In the genomic region with DNA sequence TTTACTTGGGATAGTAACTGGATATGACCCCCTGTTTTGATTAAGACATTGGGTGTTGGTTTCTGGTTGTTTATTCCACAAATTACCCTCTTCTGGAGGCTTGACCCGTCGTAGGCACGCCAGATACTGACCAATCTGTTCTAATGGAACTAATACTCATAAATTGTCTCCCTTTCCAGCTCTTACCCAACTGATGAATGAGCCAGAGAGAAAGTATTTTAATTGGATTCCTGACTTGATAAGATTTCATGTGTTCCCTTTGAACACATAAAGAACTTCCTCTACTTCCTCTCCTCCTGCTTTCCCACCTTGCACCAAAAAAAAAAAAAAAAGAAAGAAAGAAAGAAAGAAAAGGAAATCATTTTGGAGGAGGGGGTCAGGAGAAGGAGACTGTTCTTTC, we compare ENCODE assay signal across 27 cellular contexts.
DNase-seq lines count a peak whose midpoint lies in the region; ATAC-seq and TF ChIP-seq lines count a peak whose summit lies in the region.
"Had no signal": no experiment of that assay in that cellular context is flagged by ENCODE, and none has a peak within 500 bp of the region (broad histone marks: within the 10 kb centered on the region; RNA-seq: fewer than 3 reads in every experiment).

No MANE protein-coding gene starts in this region.

- DNase-seq in AG10803 (ENCODE audit: low read depth) (peak; percentile 64), HFFc6 (peak; percentile 79), astrocyte of the spinal cord (ENCODE audit: low read depth, low spot score) (peak; percentile 15), omental fat pad (ENCODE audit: low spot score) (no peak), OCI-LY7 (ENCODE audit: low spot score) (no peak), dedifferentiated amniotic fluid mesenchymal stem cell (ENCODE audit: extremely low spot score) (no peak), cerebellar cortex (ENCODE audit: low spot score) (no peak)
- DNase-seq in stimulated activated CD4-positive, alpha-beta T cell treated with anti-CD3 and anti-CD28 coated beads, Interleukin-12 subunit alpha, Interleukin-12 subunit beta, amount 100 ng/mL, for 4 hours, result no peak
- DNase-seq: ACHN; activated CD4-positive, alpha-beta T cell treated with anti-CD3 and anti-CD28 coated beads for 36 hours; activated naive CD4-positive, alpha-beta T cell treated with anti-CD3 and anti-CD28 coated beads, Interleukin-2, amount 10 ng/mL, durations not matched to agents 7 days and 5 days; caudate nucleus; foreskin melanocyte; KG1; left colon; mesendoderm; naive B cell; NCI-H1694; NCI-H524 treated with DMSO at 0.1 percent for 48 hours; retina; SJCRH30; spleen; stimulated activated CD4-positive, alpha-beta T cell treated with anti-CD3 and anti-CD28 coated beads, Interleukin-4, amount 100 ng/mL, for 1 hour; T-helper 1 cell; upper lobe of right lung had no signal

- no TSS peak for BruUV-seq in OCI-LY7 (replicated peaks; lab: Mats Ljungman, UMichigan)

- H3K27me3 Mint-ChIP-seq in HFFc6 (ENCODE audit: insufficient read depth), result no peaks in the 10 kb centered on the region; the same call in none of the 2 replicates
- H3K27me3 Mint-ChIP-seq: activated CD4-positive, alpha-beta T cell treated with anti-CD3 and anti-CD28 coated beads for 36 hours; activated naive CD4-positive, alpha-beta T cell treated with anti-CD3 and anti-CD28 coated beads, Interleukin-2, amount 10 ng/mL, durations not matched to agents 7 days and 5 days; stimulated activated memory B cell treated with anti-CD40 and anti-IgM and Interleukin-4, amounts not matched to agents 10 μg/mL and 1 μg/mL and 100 μg/mL, for 72 hours had no signal

- no peak overlapping the region for H3K4me2 ChIP-seq in OCI-LY7 (ENCODE audit: low read length)

- H3K27ac ChIP-seq in OCI-LY7 (ENCODE audit: low read depth, low read length, poor library complexity, severe bottlenecking), result no peak overlapping the region
- H3K27ac ChIP-seq: SJCRH30, upper lobe of right lung had no signal

- peak; percentile 82 for ATAC-seq in omental fat pad (ENCODE audit: low FRiP score)
- ATAC-seq: activated CD4-positive, alpha-beta T cell treated with anti-CD3 and anti-CD28 coated beads for 36 hours; left colon; stimulated activated memory B cell treated with anti-CD40 and anti-IgM and Interleukin-4, amounts not matched to agents 10 μg/mL and 1 μg/mL and 100 μg/mL, for 72 hours; upper lobe of right lung had no signal

- no peaks in the 10 kb centered on the region for H3K36me3 ChIP-seq in OCI-LY7 (ENCODE audit: insufficient read depth, low read length)
- H3K36me3 ChIP-seq: SJCRH30, spleen, upper lobe of right lung had no signal

- peak overlapping the region; percentile 46 for H3K4me3 Mint-ChIP-seq in HFFc6
- H3K4me3 Mint-ChIP-seq: activated CD4-positive, alpha-beta T cell treated with anti-CD3 and anti-CD28 coated beads for 36 hours; activated naive CD4-positive, alpha-beta T cell treated with anti-CD3 and anti-CD28 coated beads, Interleukin-2, amount 10 ng/mL, durations not matched to agents 7 days and 5 days; CD14-positive monocyte; naive B cell; stimulated activated memory B cell treated with anti-CD40 and anti-IgM and Interleukin-4, amounts not matched to agents 10 μg/mL and 1 μg/mL and 100 μg/mL, for 72 hours had no signal

- in situ Hi-C loops in astrocyte of the spinal cord (cut with HindIII; ENCODE audit: low sequenced_read_pairs), result no loop called here

- no peaks in the 10 kb centered on the region for H3K79me2 ChIP-seq in OCI-LY7 (ENCODE audit: insufficient read depth, low read depth, low read length)

- POLR2A ChIA-PET in OCI-LY7 (lab: Charles Lee), result interaction anchor here (0.6 to 0.7 kb wide), 2 partner anchors 44 to 411 kb away, joined by 3 read pairs; no protein-coding TSS in a partner anchor

- peaks cover 65% of the 10 kb centered on the region for H3K4me1 Mint-ChIP-seq in HFFc6 (ENCODE audit: low read depth)

- H3K27ac Mint-ChIP-seq in HFFc6, result peak overlapping the region; percentile 88
- H3K27ac Mint-ChIP-seq: activated CD4-positive, alpha-beta T cell treated with anti-CD3 and anti-CD28 coated beads for 36 hours; stimulated activated memory B cell treated with anti-CD40 and anti-IgM and Interleukin-4, amounts not matched to agents 10 μg/mL and 1 μg/mL and 100 μg/mL, for 72 hours had no signal

- H3K9me2 ChIP-seq in OCI-LY7 (ENCODE audit: insufficient read depth, low read length), result no peaks in the 10 kb centered on the region

- H3K36me3 Mint-ChIP-seq in HFFc6 (ENCODE audit: low read depth), result peaks cover 26% of the 10 kb centered on the region
- H3K36me3 Mint-ChIP-seq: CD14-positive monocyte had no signal

- CTCF ChIA-PET in OCI-LY7 (lab: Charles Lee; ENCODE audit: unreplicated experiment), result no interaction called here

- H3K4me3 ChIP-seq in AG10803 (ENCODE audit: low read length) (no peak overlapping the region), astrocyte of the spinal cord (ENCODE audit: low read depth, low read length) (no peak overlapping the region), OCI-LY7 (ENCODE audit: low read depth, low read length, poor library complexity, severe bottlenecking) (no peak overlapping the region)
- H3K4me3 ChIP-seq: SJCRH30, spleen, upper lobe of right lung had no signal

- no peaks in the 10 kb centered on the region for H4K20me1 ChIP-seq in OCI-LY7 (ENCODE audit: insufficient read depth, low read length)

- H3K4me1 ChIP-seq in OCI-LY7 (ENCODE audit: insufficient read depth, low read length, poor library complexity, severe bottlenecking), result no peaks in the 10 kb centered on the region
- H3K4me1 ChIP-seq: SJCRH30, upper lobe of right lung had no signal

- H2AFZ ChIP-seq in OCI-LY7 (ENCODE audit: low read length), result no peak overlapping the region

- intact Hi-C loops in OCI-LY7 (cut with micrococcal nuclease; ENCODE audit: unreplicated experiment), result no loop called here

- H3K9me3 ChIP-seq in OCI-LY7 (ENCODE audit: low read length), result no peaks in the 10 kb centered on the region
- H3K9me3 ChIP-seq: SJCRH30, upper lobe of right lung had no signal

- no peak for TF ChIP-seq CTCF in AG10803 (conservative IDR thresholded peaks at IDR 0.05; ENCODE audit: low read length)
- no peak for TF ChIP-seq CTCF in HFFc6 (IDR thresholded peaks at IDR 0.05)
- no peak for TF ChIP-seq CTCF in astrocyte of the spinal cord (IDR thresholded peaks at IDR 0.05; ENCODE audit: low read depth, low read length)
- TF ChIP-seq CTCF in omental fat pad (IDR thresholded peaks at IDR 0.05), result no peak
- no peak for TF ChIP-seq CTCF in OCI-LY7 (conservative IDR thresholded peaks at IDR 0.05; ENCODE audit: low read length)

- peaks cover 11% of the 10 kb centered on the region for H3K9me3 Mint-ChIP-seq in HFFc6

Comparison
In these comparisons a context has a peak if more than half of its experiments do, and no peak if none do; other contexts are left out.
1. DNase-seq: peak in AG10803 (single experiment), HFFc6 (single experiment) and astrocyte of the spinal cord (single experiment); none in omental fat pad (single experiment), stimulated activated CD4-positive, alpha-beta T cell treated with anti-CD3 and anti-CD28 coated beads, Interleukin-12 subunit alpha, Interleukin-12 subunit beta, amount 100 ng/mL, for 4 hours (single experiment), OCI-LY7 (single experiment), dedifferentiated amniotic fluid mesenchymal stem cell (single experiment) and cerebellar cortex (single experiment).